Comparison of ENCODE assay signal across 2 cellular contexts in genomic region chr4:122812823-122813222, GRCh38.
TF ChIP-seq lines count a peak whose summit lies in the region.
"Not testable (repeated sequence)": the region's sequence is repeated elsewhere in the genome, so short reads cannot be mapped to it uniquely, and the experiment has no call there.

No MANE protein-coding gene starts in this region.

TF ChIP-seq in K562, 482 proteins besides CTCF, POLR2A, EP300 and RAD21:
- TF ChIP-seq TAL1 (IDR thresholded peaks at IDR 0.05) (peak; percentile 45; the same call in 1 of the 2 replicates), KDM1A (IDR thresholded peaks at IDR 0.05) (peak in 1 of 2 experiments; percentile 35; a peak in 1 of 4 replicates), CBFA2T2 (conservative IDR thresholded peaks at IDR 0.05) (peak; percentile 62), TCF3 (CRISPR knock-in tag; IDR thresholded peaks at IDR 0.05) (peak; percentile 33; the same call in 1 of the 2 replicates), CBFA2T3 (IDR thresholded peaks at IDR 0.05) (peak; percentile 78), NCOR1 (IDR thresholded peaks at IDR 0.05) (peak; percentile 31; the same call in 1 of the 2 replicates), EP400 (IDR thresholded peaks at IDR 0.05) (0 out of 2 replicates have a peak, but pooled peaks have one; percentile 19), NR2C1 (IDR thresholded peaks at IDR 0.05) (peak; percentile 15; the same call in 1 of the 2 replicates)
- TF ChIP-seq NR2C1 (tag; IDR thresholded peaks at IDR 0.05) = not testable (repeated sequence)

TF ChIP-seq in HepG2, 621 proteins besides CTCF, POLR2A, EP300 and RAD21:
- 0 out of 2 replicates have a peak, but pooled peaks have one; percentile 19 for TF ChIP-seq BCL6 (CRISPR knock-in tag; IDR thresholded peaks at IDR 0.05)
